1 cellular context compared by ENCODE assay signal in the genomic region with DNA sequence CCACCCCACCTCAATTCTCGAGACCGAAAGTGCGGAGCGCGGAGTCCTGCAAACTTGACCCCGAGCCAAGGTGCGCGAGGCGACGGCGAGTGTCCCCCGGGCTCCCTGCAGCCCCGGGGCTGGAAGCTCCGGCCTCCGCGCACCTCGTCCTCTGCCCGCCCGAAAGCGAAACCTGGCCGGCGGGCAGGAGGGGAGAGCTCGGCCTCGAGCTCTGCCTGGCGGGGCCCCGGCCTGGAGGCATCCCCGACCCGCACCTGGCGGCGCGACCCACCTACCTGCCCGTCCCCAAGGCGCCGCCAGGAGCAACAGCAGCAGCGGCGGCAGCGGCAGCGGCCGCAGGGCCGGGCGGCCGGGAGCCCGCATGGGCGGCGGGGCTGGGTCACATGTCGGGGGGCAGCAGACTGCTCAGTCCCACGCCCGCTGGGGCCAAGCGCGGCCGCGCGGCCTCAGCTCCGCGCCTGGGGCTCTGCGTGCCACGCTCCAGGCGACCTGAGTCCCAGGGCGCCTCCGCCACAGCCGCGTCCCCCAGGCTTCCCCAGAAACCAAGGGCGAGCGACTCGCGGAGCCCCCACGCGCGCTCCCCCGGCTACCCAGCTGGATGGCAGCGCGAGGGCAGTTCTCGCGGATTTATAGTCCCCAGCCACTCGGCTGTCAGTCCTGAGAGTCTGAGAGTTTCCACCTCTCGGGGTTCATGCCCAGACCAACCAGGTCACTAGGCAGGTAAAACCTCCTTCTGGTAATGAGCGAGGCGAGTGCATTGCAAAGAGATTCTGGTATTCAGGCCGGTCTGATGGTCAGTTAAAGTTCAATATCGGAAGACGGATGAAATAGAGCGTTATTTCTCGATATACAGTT.
TF ChIP-seq lines count a peak whose summit lies in the region.

A gene with protein sequence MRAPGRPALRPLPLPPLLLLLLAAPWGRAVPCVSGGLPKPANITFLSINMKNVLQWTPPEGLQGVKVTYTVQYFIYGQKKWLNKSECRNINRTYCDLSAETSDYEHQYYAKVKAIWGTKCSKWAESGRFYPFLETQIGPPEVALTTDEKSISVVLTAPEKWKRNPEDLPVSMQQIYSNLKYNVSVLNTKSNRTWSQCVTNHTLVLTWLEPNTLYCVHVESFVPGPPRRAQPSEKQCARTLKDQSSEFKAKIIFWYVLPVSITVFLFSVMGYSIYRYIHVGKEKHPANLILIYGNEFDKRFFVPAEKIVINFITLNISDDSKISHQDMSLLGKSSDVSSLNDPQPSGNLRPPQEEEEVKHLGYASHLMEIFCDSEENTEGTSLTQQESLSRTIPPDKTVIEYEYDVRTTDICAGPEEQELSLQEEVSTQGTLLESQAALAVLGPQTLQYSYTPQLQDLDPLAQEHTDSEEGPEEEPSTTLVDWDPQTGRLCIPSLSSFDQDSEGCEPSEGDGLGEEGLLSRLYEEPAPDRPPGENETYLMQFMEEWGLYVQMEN (minus strand): TSS at position 600 of the 855 bp plus-strand sequence. CDS start 237 bp downstream, at position 363.

TF ChIP-seq in GM23338, 12 proteins besides CTCF, POLR2A, EP300 and RAD21 (continued from another document):
- TF ChIP-seq EZH2 (IDR thresholded peaks at IDR 0.05; ENCODE audit: low read depth, unreplicated experiment) (no peak), STAT1 (IDR thresholded peaks at IDR 0.05; ENCODE audit: unreplicated experiment) (no peak), EZH2phosphoT487 (IDR thresholded peaks at IDR 0.05; ENCODE audit: unreplicated experiment) (no peak), JUNB (IDR thresholded peaks at IDR 0.05; ENCODE audit: unreplicated experiment) (no peak), ZNF331 (CRISPR knock-in tag; IDR thresholded peaks at IDR 0.05; ENCODE audit: low read depth) (no peak), POLR2AphosphoS5 (IDR thresholded peaks at IDR 0.05; ENCODE audit: low read depth) (no peak), NANOG (IDR thresholded peaks at IDR 0.05; ENCODE audit: borderline replicate concordance) (no peak), CREB1 (CRISPR knock-in tag; IDR thresholded peaks at IDR 0.05; ENCODE audit: low read depth) (no peak)
- TF ChIP-seq, protein P1, sequence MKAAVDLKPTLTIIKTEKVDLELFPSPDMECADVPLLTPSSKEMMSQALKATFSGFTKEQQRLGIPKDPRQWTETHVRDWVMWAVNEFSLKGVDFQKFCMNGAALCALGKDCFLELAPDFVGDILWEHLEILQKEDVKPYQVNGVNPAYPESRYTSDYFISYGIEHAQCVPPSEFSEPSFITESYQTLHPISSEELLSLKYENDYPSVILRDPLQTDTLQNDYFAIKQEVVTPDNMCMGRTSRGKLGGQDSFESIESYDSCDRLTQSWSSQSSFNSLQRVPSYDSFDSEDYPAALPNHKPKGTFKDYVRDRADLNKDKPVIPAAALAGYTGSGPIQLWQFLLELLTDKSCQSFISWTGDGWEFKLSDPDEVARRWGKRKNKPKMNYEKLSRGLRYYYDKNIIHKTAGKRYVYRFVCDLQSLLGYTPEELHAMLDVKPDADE (IDR thresholded peaks at IDR 0.05) = no peak
- TF ChIP-seq, protein P2, sequence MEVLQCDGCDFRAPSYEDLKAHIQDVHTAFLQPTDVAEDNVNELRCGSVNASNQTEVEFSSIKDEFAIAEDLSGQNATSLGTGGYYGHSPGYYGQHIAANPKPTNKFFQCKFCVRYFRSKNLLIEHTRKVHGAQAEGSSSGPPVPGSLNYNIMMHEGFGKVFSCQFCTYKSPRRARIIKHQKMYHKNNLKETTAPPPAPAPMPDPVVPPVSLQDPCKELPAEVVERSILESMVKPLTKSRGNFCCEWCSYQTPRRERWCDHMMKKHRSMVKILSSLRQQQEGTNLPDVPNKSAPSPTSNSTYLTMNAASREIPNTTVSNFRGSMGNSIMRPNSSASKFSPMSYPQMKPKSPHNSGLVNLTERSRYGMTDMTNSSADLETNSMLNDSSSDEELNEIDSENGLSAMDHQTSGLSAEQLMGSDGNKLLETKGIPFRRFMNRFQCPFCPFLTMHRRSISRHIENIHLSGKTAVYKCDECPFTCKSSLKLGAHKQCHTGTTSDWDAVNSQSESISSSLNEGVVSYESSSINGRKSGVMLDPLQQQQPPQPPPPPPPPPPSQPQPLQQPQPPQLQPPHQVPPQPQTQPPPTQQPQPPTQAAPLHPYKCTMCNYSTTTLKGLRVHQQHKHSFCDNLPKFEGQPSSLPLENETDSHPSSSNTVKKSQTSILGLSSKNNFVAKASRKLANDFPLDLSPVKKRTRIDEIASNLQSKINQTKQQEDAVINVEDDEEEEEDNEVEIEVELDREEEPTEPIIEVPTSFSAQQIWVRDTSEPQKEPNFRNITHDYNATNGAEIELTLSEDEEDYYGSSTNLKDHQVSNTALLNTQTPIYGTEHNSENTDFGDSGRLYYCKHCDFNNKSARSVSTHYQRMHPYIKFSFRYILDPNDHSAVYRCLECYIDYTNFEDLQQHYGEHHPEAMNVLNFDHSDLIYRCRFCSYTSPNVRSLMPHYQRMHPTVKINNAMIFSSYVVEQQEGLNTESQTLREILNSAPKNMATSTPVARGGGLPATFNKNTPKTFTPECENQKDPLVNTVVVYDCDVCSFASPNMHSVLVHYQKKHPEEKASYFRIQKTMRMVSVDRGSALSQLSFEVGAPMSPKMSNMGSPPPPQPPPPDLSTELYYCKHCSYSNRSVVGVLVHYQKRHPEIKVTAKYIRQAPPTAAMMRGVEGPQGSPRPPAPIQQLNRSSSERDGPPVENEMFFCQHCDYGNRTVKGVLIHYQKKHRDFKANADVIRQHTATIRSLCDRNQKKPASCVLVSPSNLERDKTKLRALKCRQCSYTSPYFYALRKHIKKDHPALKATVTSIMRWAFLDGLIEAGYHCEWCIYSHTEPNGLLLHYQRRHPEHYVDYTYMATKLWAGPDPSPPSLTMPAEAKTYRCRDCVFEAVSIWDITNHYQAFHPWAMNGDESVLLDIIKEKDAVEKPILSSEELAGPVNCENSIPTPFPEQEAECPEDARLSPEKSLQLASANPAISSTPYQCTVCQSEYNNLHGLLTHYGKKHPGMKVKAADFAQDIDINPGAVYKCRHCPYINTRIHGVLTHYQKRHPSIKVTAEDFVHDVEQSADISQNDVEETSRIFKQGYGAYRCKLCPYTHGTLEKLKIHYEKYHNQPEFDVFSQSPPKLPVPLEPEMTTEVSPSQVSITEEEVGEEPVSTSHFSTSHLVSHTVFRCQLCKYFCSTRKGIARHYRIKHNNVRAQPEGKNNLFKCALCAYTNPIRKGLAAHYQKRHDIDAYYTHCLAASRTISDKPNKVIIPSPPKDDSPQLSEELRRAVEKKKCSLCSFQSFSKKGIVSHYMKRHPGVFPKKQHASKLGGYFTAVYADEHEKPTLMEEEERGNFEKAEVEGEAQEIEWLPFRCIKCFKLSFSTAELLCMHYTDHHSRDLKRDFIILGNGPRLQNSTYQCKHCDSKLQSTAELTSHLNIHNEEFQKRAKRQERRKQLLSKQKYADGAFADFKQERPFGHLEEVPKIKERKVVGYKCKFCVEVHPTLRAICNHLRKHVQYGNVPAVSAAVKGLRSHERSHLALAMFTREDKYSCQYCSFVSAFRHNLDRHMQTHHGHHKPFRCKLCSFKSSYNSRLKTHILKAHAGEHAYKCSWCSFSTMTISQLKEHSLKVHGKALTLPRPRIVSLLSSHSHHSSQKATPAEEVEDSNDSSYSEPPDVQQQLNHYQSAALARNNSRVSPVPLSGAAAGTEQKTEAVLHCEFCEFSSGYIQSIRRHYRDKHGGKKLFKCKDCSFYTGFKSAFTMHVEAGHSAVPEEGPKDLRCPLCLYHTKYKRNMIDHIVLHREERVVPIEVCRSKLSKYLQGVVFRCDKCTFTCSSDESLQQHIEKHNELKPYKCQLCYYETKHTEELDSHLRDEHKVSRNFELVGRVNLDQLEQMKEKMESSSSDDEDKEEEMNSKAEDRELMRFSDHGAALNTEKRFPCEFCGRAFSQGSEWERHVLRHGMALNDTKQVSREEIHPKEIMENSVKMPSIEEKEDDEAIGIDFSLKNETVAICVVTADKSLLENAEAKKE (CRISPR knock-in tag; IDR thresholded peaks at IDR 0.05) = no peak
